Comparison of ENCODE assay signal across 1 cellular context in genomic region chr2:7847321-7847720, GRCh38.
TF ChIP-seq lines count a peak whose summit lies in the region.

No MANE protein-coding gene starts in this region.

TF ChIP-seq in HepG2, 621 proteins besides CTCF, POLR2A, EP300 and RAD21 (continued from another document):
- TF ChIP-seq SKI (IDR thresholded peaks at IDR 0.05; ENCODE audit: partially characterized antibody): no peak
- TF ChIP-seq ZNF512 (CRISPR knock-in tag; IDR thresholded peaks at IDR 0.05): no peak
- no peak for TF ChIP-seq IRX3 (CRISPR knock-in tag; IDR thresholded peaks at IDR 0.05; ENCODE audit: borderline replicate concordance, low read depth)
- TF ChIP-seq SRSF1 (optimal IDR thresholded peaks at IDR 0.05; ENCODE audit: low read depth, low read length): no peak
- TF ChIP-seq KLF16 (CRISPR knock-in tag; IDR thresholded peaks at IDR 0.05): no peak
- no peak for TF ChIP-seq NONO (IDR thresholded peaks at IDR 0.05)
- TF ChIP-seq NONO (CRISPR knock-in tag; conservative IDR thresholded peaks at IDR 0.05): no peak
- TF ChIP-seq HIVEP1 (CRISPR knock-in tag; IDR thresholded peaks at IDR 0.05): no peak
- TF ChIP-seq NCOR1 (IDR thresholded peaks at IDR 0.05; ENCODE audit: borderline replicate concordance, low read length): no peak
